In genomic region chr11:12162652-12163051, GRCh38 we compare ENCODE assay signal across 12 cellular contexts. TPM values are rescaled to one million over a fixed set of nuclear protein-coding genes. Genes with fewer than 3 reads are reported as not detected.
A peak's percentile ranks its signal among the peaks of the same experiment; 100 is the strongest.
DNase-seq lines count a peak whose midpoint lies in the region; ATAC-seq and TF ChIP-seq lines count a peak whose summit lies in the region.
"Had no signal": no experiment of that assay in that cellular context is flagged by ENCODE, and none has a peak within 500 bp of the region (broad histone marks: within the 10 kb centered on the region; RNA-seq: fewer than 3 reads in every experiment).

No MANE protein-coding gene starts in this region.

- H3K27me3 ChIP-seq in breast epithelium (no peaks in the 10 kb centered on the region), right cardiac atrium (ENCODE audit: control insufficient read depth, insufficient read depth) (no peaks in the 10 kb centered on the region), tibial artery (no peaks in the 10 kb centered on the region)

- no peak for DNase-seq in breast epithelium (ENCODE audit: low spot score in 2 of 2)
- no peak for DNase-seq in MCF 10A (ENCODE audit: unreplicated experiment)
- no peak for DNase-seq in activated T-helper 1 cell treated with anti-CD3 and anti-CD28 coated beads, Interleukin-12 subunit alpha, Interleukin-12 subunit beta, Interleukin-2, Interleukin-4 antibody, amounts not matched to agents 30 ng/mL and 10 ng/mL and 1 ng/mL, durations not matched to agents 14 hours and 24 hours and 36 hours (ENCODE audit: low spot score)
- no peak for DNase-seq in right cardiac atrium
- no peak for DNase-seq in tibial artery
- no peak for DNase-seq in NCI-H2107 (lab: John Stamatoyannopoulos, UW)
- DNase-seq in activated CD4-positive, alpha-beta T cell treated with anti-CD3 and anti-CD28 coated beads for 48 hours, result no peak
- DNase-seq: ACHN; activated naive CD8-positive, alpha-beta T cell treated with anti-CD3 and anti-CD28 coated beads, Interleukin-2, amount 10 ng/mL, durations not matched to agents 7 days and 5 days; NCI-H446 treated with DMSO at 0.1 percent for 48 hours had no signal

- TF ChIP-seq CTCF in breast epithelium (IDR thresholded peaks at IDR 0.05) (no peak), MCF 10A (IDR thresholded peaks at IDR 0.05; ENCODE audit: unreplicated experiment) (no peak), tibial artery (IDR thresholded peaks at IDR 0.05) (no peak)

- H3K4me3 Mint-ChIP-seq in MCF 10A (ENCODE audit: unreplicated experiment), result no peak overlapping the region
- H3K4me3 Mint-ChIP-seq in activated T-helper 1 cell treated with anti-CD3 and anti-CD28 coated beads, Interleukin-12 subunit alpha, Interleukin-12 subunit beta, Interleukin-2, Interleukin-4 antibody, amounts not matched to agents 30 ng/mL and 10 ng/mL and 1 ng/mL, durations not matched to agents 14 hours and 24 hours and 36 hours, result no peak overlapping the region
- H3K4me3 Mint-ChIP-seq: activated naive CD8-positive, alpha-beta T cell treated with anti-CD3 and anti-CD28 coated beads, Interleukin-2, amount 10 ng/mL, durations not matched to agents 7 days and 5 days had no signal

- intact Hi-C loops in breast epithelium (cut with DNase I; ENCODE audit: low total_unique reads) (no loop called here), MCF 10A (cut with micrococcal nuclease) (no loop called here), right cardiac atrium (cut with DNase I) (loop anchor here (10.0 kb wide), 2 partner anchors 62 to 72 kb away; no protein-coding TSS in a partner anchor), tibial artery (cut with DNase I; ENCODE audit: low total_unique reads) (loop anchor here (2.0 to 10.0 kb wide), 2 partner anchors 50 to 72 kb away; no protein-coding TSS in a partner anchor)
- intact Hi-C loops in activated T-helper 1 cell treated with anti-CD3 and anti-CD28 coated beads, Interleukin-12 subunit alpha, Interleukin-12 subunit beta, Interleukin-2, Interleukin-4 antibody, amounts not matched to agents 30 ng/mL and 10 ng/mL and 1 ng/mL, durations not matched to agents 14 hours and 24 hours and 36 hours (cut with micrococcal nuclease), result no loop called here

- no peaks in the 10 kb centered on the region for H3K36me3 ChIP-seq in breast epithelium
- peaks cover 8 to 18% (median 17%) of the 10 kb centered on the region in 3 donors for H3K36me3 ChIP-seq in tibial artery

- WGBS in right cardiac atrium, result 94% methylated on average over 1 of the region's 1 CpG

- H3K4me3 ChIP-seq in breast epithelium, result no peak overlapping the region
- no peak overlapping the region for H3K4me3 ChIP-seq in right cardiac atrium (ENCODE audit: low read length)
- H3K4me3 ChIP-seq in tibial artery, result no peak overlapping the region
- H3K4me3 ChIP-seq: PC-9 had no signal

- CTCF ChIA-PET in MCF 10A (lab: Yijun Ruan, JAX), result interaction anchor here (0.9 to 2.3 kb wide), 2 partner anchors 15 to 74 kb away, joined by 3 to 18 read pairs; no protein-coding TSS in a partner anchor

- H3K27ac ChIP-seq in breast epithelium (peak overlapping the region; percentile 71 to 86), right cardiac atrium (ENCODE audit: low read length) (peak overlapping the region; percentile 96), tibial artery (peak overlapping the region; percentile 91 to 93)

- no TSS peak for BruUV-seq in MCF 10A (replicated peaks; lab: Mats Ljungman, UMichigan)

- POLR2A ChIA-PET in MCF 10A (lab: Yijun Ruan, JAX), result interaction anchor here (0.8 kb wide), 1 partner anchor 13 kb away, joined by 3 read pairs; no protein-coding TSS in a partner anchor

- H3K4me1 Mint-ChIP-seq in MCF 10A (ENCODE audit: insufficient read depth, unreplicated experiment), result peaks cover 51% of the 10 kb centered on the region
- peaks cover 88% of the 10 kb centered on the region for H3K4me1 Mint-ChIP-seq in activated T-helper 1 cell treated with anti-CD3 and anti-CD28 coated beads, Interleukin-12 subunit alpha, Interleukin-12 subunit beta, Interleukin-2, Interleukin-4 antibody, amounts not matched to agents 30 ng/mL and 10 ng/mL and 1 ng/mL, durations not matched to agents 14 hours and 24 hours and 36 hours (ENCODE audit: low read depth)

- H3K9me3 ChIP-seq in breast epithelium (no peaks in the 10 kb centered on the region), right cardiac atrium (ENCODE audit: control insufficient read depth, low read length) (no peaks in the 10 kb centered on the region), tibial artery (no peaks in the 10 kb centered on the region)

- no peak for TF ChIP-seq POLR2A in breast epithelium (IDR thresholded peaks at IDR 0.05)

- peaks cover 0 to 5% of the 10 kb centered on the region in 2 donors for H3K4me1 ChIP-seq in breast epithelium
- peaks cover 26% of the 10 kb centered on the region for H3K4me1 ChIP-seq in right cardiac atrium (ENCODE audit: control insufficient read depth, insufficient read depth, low read length)
- peaks cover 10 to 100% (median 91%) of the 10 kb centered on the region in 4 donors for H3K4me1 ChIP-seq in tibial artery

- peaks cover 26% of the 10 kb centered on the region for H3K36me3 Mint-ChIP-seq in MCF 10A (ENCODE audit: insufficient read depth, unreplicated experiment)
- peaks cover 58% of the 10 kb centered on the region for H3K36me3 Mint-ChIP-seq in activated T-helper 1 cell treated with anti-CD3 and anti-CD28 coated beads, Interleukin-12 subunit alpha, Interleukin-12 subunit beta, Interleukin-2, Interleukin-4 antibody, amounts not matched to agents 30 ng/mL and 10 ng/mL and 1 ng/mL, durations not matched to agents 14 hours and 24 hours and 36 hours (ENCODE audit: low read depth)

- no peaks in the 10 kb centered on the region for H3K9me3 Mint-ChIP-seq in MCF 10A (ENCODE audit: unreplicated experiment)
- H3K9me3 Mint-ChIP-seq in activated T-helper 1 cell treated with anti-CD3 and anti-CD28 coated beads, Interleukin-12 subunit alpha, Interleukin-12 subunit beta, Interleukin-2, Interleukin-4 antibody, amounts not matched to agents 30 ng/mL and 10 ng/mL and 1 ng/mL, durations not matched to agents 14 hours and 24 hours and 36 hours, result no peaks in the 10 kb centered on the region
- H3K9me3 Mint-ChIP-seq: activated naive CD8-positive, alpha-beta T cell treated with anti-CD3 and anti-CD28 coated beads, Interleukin-2, amount 10 ng/mL, durations not matched to agents 7 days and 5 days had no signal

- no peak overlapping the region for H3K27ac Mint-ChIP-seq in MCF 10A (ENCODE audit: low read depth, unreplicated experiment)
- peak overlapping the region; percentile 83 for H3K27ac Mint-ChIP-seq in activated T-helper 1 cell treated with anti-CD3 and anti-CD28 coated beads, Interleukin-12 subunit alpha, Interleukin-12 subunit beta, Interleukin-2, Interleukin-4 antibody, amounts not matched to agents 30 ng/mL and 10 ng/mL and 1 ng/mL, durations not matched to agents 14 hours and 24 hours and 36 hours

- no peak for ATAC-seq in right cardiac atrium
- no peak for ATAC-seq in HG02884 (IDR thresholded peaks at IDR 0.05; ENCODE audit: unreplicated experiment)

- H3K27me3 Mint-ChIP-seq in MCF 10A (ENCODE audit: insufficient read depth, unreplicated experiment), result no peaks in the 10 kb centered on the region
- no peaks in the 10 kb centered on the region for H3K27me3 Mint-ChIP-seq in activated T-helper 1 cell treated with anti-CD3 and anti-CD28 coated beads, Interleukin-12 subunit alpha, Interleukin-12 subunit beta, Interleukin-2, Interleukin-4 antibody, amounts not matched to agents 30 ng/mL and 10 ng/mL and 1 ng/mL, durations not matched to agents 14 hours and 24 hours and 36 hours (ENCODE audit: insufficient read depth)
- H3K27me3 Mint-ChIP-seq: activated naive CD8-positive, alpha-beta T cell treated with anti-CD3 and anti-CD28 coated beads, Interleukin-2, amount 10 ng/mL, durations not matched to agents 7 days and 5 days had no signal

RNA-seq across cellular contexts. Expression of gene MICAL2, which starts 52.3 kb away (rescaled TPM):
- total RNA-seq in breast epithelium (10 to 100 TPM; 30.9 to 52.4 (median 38.6) TPM), MCF 10A (2022) (151 and 154 TPM in 2 replicates), right cardiac atrium (100 to 1,000 TPM in 1 of 4 donors, 10 to 100 TPM in 3; 92.1 to 115 (median 95.1) TPM)
- 595 and 619 TPM in 2 replicates for total RNA-seq in activated T-helper 1 cell treated with anti-CD3 and anti-CD28 coated beads, Interleukin-12 subunit alpha, Interleukin-12 subunit beta, Interleukin-2, Interleukin-4 antibody, amounts not matched to agents 30 ng/mL and 10 ng/mL and 1 ng/mL, durations not matched to agents 14 hours and 24 hours and 36 hours
- 62.9 TPM for polyA plus RNA-seq in right cardiac atrium

Comparison
In these comparisons a context has a peak if more than half of its experiments do, and no peak if none do; other contexts are left out.
1. intact Hi-C loops: an anchor here in right cardiac atrium (10.0 kb wide) and tibial artery (2.0 to 10.0 kb wide); none called in breast epithelium, MCF 10A and activated T-helper 1 cell treated with anti-CD3 and anti-CD28 coated beads, Interleukin-12 subunit alpha, Interleukin-12 subunit beta, Interleukin-2, Interleukin-4 antibody, amounts not matched to agents 30 ng/mL and 10 ng/mL and 1 ng/mL, durations not matched to agents 14 hours and 24 hours and 36 hours.